1 cellular context compared by ENCODE assay signal in the genomic region with DNA sequence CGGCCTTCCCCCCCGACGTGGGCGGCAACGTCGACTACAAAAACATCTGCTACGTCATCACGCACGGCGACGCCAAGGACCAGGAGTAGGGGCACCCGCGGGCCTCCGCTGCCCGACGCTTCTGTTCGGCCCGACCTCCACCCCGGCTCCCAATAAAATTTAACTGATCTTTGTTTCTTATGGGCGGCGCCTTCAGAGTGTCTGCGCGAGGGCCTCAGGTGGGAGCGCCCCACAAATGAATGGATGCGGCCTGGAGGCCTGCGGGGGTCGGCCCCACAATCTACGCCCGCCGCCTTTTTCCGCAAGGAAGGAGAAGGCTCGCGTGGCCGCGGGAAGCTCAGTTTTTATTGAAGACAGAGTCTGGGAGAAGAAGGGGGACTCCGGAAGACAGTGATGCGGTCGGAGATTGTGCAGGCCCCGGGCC.
TF ChIP-seq lines count a peak whose summit lies in the region.

No MANE protein-coding gene starts in this region.

TF ChIP-seq in WTC11, 78 proteins besides CTCF, POLR2A, EP300 and RAD21 (continued from another document):
- TF ChIP-seq, protein P1, sequence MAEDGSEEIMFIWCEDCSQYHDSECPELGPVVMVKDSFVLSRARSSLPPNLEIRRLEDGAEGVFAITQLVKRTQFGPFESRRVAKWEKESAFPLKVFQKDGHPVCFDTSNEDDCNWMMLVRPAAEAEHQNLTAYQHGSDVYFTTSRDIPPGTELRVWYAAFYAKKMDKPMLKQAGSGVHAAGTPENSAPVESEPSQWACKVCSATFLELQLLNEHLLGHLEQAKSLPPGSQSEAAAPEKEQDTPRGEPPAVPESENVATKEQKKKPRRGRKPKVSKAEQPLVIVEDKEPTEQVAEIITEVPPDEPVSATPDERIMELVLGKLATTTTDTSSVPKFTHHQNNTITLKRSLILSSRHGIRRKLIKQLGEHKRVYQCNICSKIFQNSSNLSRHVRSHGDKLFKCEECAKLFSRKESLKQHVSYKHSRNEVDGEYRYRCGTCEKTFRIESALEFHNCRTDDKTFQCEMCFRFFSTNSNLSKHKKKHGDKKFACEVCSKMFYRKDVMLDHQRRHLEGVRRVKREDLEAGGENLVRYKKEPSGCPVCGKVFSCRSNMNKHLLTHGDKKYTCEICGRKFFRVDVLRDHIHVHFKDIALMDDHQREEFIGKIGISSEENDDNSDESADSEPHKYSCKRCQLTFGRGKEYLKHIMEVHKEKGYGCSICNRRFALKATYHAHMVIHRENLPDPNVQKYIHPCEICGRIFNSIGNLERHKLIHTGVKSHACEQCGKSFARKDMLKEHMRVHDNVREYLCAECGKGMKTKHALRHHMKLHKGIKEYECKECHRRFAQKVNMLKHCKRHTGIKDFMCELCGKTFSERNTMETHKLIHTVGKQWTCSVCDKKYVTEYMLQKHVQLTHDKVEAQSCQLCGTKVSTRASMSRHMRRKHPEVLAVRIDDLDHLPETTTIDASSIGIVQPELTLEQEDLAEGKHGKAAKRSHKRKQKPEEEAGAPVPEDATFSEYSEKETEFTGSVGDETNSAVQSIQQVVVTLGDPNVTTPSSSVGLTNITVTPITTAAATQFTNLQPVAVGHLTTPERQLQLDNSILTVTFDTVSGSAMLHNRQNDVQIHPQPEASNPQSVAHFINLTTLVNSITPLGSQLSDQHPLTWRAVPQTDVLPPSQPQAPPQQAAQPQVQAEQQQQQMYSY (CRISPR knock-in tag; IDR thresholded peaks at IDR 0.05): 0 out of 2 replicates have a peak, but pooled peaks have one; percentile 6
- TF ChIP-seq, protein P2, sequence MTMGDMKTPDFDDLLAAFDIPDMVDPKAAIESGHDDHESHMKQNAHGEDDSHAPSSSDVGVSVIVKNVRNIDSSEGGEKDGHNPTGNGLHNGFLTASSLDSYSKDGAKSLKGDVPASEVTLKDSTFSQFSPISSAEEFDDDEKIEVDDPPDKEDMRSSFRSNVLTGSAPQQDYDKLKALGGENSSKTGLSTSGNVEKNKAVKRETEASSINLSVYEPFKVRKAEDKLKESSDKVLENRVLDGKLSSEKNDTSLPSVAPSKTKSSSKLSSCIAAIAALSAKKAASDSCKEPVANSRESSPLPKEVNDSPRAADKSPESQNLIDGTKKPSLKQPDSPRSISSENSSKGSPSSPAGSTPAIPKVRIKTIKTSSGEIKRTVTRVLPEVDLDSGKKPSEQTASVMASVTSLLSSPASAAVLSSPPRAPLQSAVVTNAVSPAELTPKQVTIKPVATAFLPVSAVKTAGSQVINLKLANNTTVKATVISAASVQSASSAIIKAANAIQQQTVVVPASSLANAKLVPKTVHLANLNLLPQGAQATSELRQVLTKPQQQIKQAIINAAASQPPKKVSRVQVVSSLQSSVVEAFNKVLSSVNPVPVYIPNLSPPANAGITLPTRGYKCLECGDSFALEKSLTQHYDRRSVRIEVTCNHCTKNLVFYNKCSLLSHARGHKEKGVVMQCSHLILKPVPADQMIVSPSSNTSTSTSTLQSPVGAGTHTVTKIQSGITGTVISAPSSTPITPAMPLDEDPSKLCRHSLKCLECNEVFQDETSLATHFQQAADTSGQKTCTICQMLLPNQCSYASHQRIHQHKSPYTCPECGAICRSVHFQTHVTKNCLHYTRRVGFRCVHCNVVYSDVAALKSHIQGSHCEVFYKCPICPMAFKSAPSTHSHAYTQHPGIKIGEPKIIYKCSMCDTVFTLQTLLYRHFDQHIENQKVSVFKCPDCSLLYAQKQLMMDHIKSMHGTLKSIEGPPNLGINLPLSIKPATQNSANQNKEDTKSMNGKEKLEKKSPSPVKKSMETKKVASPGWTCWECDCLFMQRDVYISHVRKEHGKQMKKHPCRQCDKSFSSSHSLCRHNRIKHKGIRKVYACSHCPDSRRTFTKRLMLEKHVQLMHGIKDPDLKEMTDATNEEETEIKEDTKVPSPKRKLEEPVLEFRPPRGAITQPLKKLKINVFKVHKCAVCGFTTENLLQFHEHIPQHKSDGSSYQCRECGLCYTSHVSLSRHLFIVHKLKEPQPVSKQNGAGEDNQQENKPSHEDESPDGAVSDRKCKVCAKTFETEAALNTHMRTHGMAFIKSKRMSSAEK (CRISPR knock-in tag; IDR thresholded peaks at IDR 0.05; ENCODE audit: borderline replicate concordance): no peak
- no peak for TF ChIP-seq ZNF138 (CRISPR knock-in tag; conservative IDR thresholded peaks at IDR 0.05)
